In the genomic region with DNA sequence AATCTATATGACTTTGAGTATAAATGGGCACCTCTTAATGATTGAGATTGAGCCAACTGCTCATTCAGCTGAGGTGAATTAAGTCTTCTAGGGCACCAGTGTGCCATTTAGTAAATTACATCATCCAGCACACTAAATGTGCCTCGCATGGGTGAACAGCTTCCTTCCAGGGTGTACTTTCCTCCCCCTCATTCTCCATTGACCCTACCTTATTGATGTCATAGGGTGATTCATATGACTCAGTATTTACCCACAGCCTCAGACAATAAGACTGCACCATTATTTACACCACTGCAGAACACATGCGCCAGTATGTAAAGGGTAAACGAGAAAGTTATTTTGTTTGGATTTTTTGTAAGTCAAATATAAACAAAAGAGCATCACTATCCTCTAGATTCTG, we compare ENCODE assay signal across 14 cellular contexts.
A peak's percentile ranks its signal among the peaks of the same experiment; 100 is the strongest.
DNase-seq lines count a peak whose midpoint lies in the region; ATAC-seq and TF ChIP-seq lines count a peak whose summit lies in the region.
"Had no signal": no experiment of that assay in that cellular context is flagged by ENCODE, and none has a peak within 500 bp of the region (broad histone marks: within the 10 kb centered on the region; RNA-seq: fewer than 3 reads in every experiment).

No MANE protein-coding gene starts in this region.

- H3K4me3 ChIP-seq in GM12865 (ENCODE audit: low read depth, low read length) (no peak overlapping the region), A673 (ENCODE audit: low read depth, low read length, poor library complexity, severe bottlenecking) (no peak overlapping the region)
- H3K4me3 ChIP-seq: adrenal gland had no signal

- ATAC-seq in foreskin keratinocyte (peak; percentile 65), HG03439 (IDR thresholded peaks at IDR 0.05; ENCODE audit: unreplicated experiment) (no peak), GM18909 (IDR thresholded peaks at IDR 0.05; ENCODE audit: poor library complexity, unreplicated experiment) (no peak)
- ATAC-seq: left cardiac atrium, sciatic nerve had no signal

- CTCF ChIA-PET in A673 (lab: Charles Lee) = no interaction called here

- no TSS peak for BruUV-seq in A673 (replicated peaks; lab: Mats Ljungman, UMichigan)

- in situ Hi-C loops in GM13976 (cut with MboI; ENCODE audit: low sequenced_read_pairs, unreplicated experiment) = no loop called here

- DNase-seq in GM12865 (ENCODE audit: low read depth) = peak; percentile 1
- DNase-seq in NCI-H1105 treated with DMSO at 0.1 percent for 48 hours (lab: John Stamatoyannopoulos, UW) = peak; percentile 88
- DNase-seq in NCI-H748 (lab: John Stamatoyannopoulos, UW; ENCODE audit: unreplicated experiment) = peak; percentile 92
- peak in 1 of 2 donors; percentile 10 for DNase-seq in foreskin keratinocyte
- DNase-seq in A673 (ENCODE audit: low spot score) = no peak
- no peak for DNase-seq in GM13976 (ENCODE audit: low spot score)
- DNase-seq: activated CD4-positive, CD25-positive, alpha-beta regulatory T cell; activated T-cell treated with anti-CD3 and anti-CD28 coated beads, Interleukin-2, amount 50 U/mL, for 24 hours; adrenal gland; Karpas-422; left cardiac atrium had no signal

- peaks cover 4% of the 10 kb centered on the region for H3K27me3 ChIP-seq in foreskin keratinocyte
- no peaks in the 10 kb centered on the region for H3K27me3 ChIP-seq in A673 (replicated peaks; ENCODE audit: insufficient read depth, low read depth, low read length, poor library complexity)
- H3K27me3 ChIP-seq: adrenal gland had no signal

- H3K4me1 ChIP-seq in foreskin keratinocyte = no peaks in the 10 kb centered on the region
- H3K4me1 ChIP-seq in A673 (ENCODE audit: insufficient read depth, low read length, poor library complexity, severe bottlenecking) = no peaks in the 10 kb centered on the region
- H3K4me1 ChIP-seq: adrenal gland had no signal

- no peaks in the 10 kb centered on the region for H3K9me3 ChIP-seq in A673 (ENCODE audit: low read depth, low read length, poor library complexity, severe bottlenecking)
- H3K9me3 ChIP-seq: adrenal gland had no signal

- POLR2A ChIA-PET in A673 (lab: Charles Lee; ENCODE audit: low non-redundant PET) = no interaction called here

- H3K36me3 ChIP-seq in A673 (ENCODE audit: insufficient read depth, low read length, poor library complexity, severe bottlenecking) = no peaks in the 10 kb centered on the region
- H3K36me3 ChIP-seq: adrenal gland had no signal

- TF ChIP-seq CTCF in GM12865 (IDR thresholded peaks at IDR 0.05; ENCODE audit: insufficient read depth, low read depth, low read length, missing control alignments) (no peak), foreskin keratinocyte (conservative IDR thresholded peaks at IDR 0.05) (no peak), A673 (conservative IDR thresholded peaks at IDR 0.05; ENCODE audit: low read depth, low read length) (no peak), GM13976 (IDR thresholded peaks at IDR 0.05; ENCODE audit: borderline replicate concordance, control extremely low read depth, extremely low read depth, insufficient read depth, missing control alignments) (no peak)

- no peak overlapping the region for H3K27ac ChIP-seq in foreskin keratinocyte
- no peak overlapping the region for H3K27ac ChIP-seq in A673 (ENCODE audit: low read depth, low read length, poor library complexity, severe bottlenecking)
- H3K27ac ChIP-seq: adrenal gland had no signal

- intact Hi-C loops in A673 (cut with micrococcal nuclease; ENCODE audit: unreplicated experiment) = no loop called here

Comparison
In these comparisons a context has a peak if more than half of its experiments do, and no peak if none do; other contexts are left out.
1. DNase-seq: peak in GM12865 (single experiment), NCI-H1105 treated with DMSO at 0.1 percent for 48 hours (single experiment) and NCI-H748 (single experiment); none in A673 (single experiment) and GM13976 (single experiment).